In genomic region chr3:61922118-61922517, GRCh38 we compare ENCODE assay signal across 26 cellular contexts.
"Had no signal": no experiment of that assay in that cellular context is flagged by ENCODE, and none has a peak within 500 bp of the region (broad histone marks: within the 10 kb centered on the region; RNA-seq: fewer than 3 reads in every experiment).

No MANE protein-coding gene starts in this region.

- H3K36me3 ChIP-seq: colonic mucosa, heart left ventricle, left lung, lower lobe of right lung, right atrium auricular region, stomach, thyroid gland had no signal

- DNase-seq: activated CD4-positive, alpha-beta memory T cell treated with anti-CD3 and anti-CD28 coated beads, Interleukin-2, amount 10 ng/mL, durations not matched to agents 7 days and 5 days; activated CD4-positive, alpha-beta T cell treated with anti-CD3 and anti-CD28 coated beads for 1 hour; activated CD4-positive, alpha-beta T cell treated with anti-CD3 and anti-CD28 coated beads, Interleukin-2, amount 10 ng/mL, durations not matched to agents 7 days and 5 days; activated CD8-positive, alpha-beta memory T cell treated with anti-CD3 and anti-CD28 coated beads, Interleukin-2, amount 50 U/mL, for 48 hours; activated gamma-delta T cell; activated naive CD4-positive, alpha-beta T cell treated with anti-CD3 and anti-CD28 coated beads, Interleukin-2, amount 50 U/mL, for 16 hours; activated T-cell treated with anti-CD3 and anti-CD28 coated beads, Interleukin-2, amount 50 U/mL, for 24 hours; amygdala; colonic mucosa; effector CD8-positive, alpha-beta T cell; heart left ventricle; hypothalamus; immature natural killer cell; kidney glomerular epithelial cell; left lung; lower lobe of right lung; mucosa of descending colon; stimulated activated CD4-positive, alpha-beta T cell treated with anti-CD3 and anti-CD28 coated beads, Interleukin-15, amount 100 ng/mL, for 24 hours; stimulated activated CD4-positive, alpha-beta T cell treated with anti-CD3 and anti-CD28 coated beads, Interleukin-2, amount 100 ng/mL, for 24 hours; stimulated activated naive B cell treated with anti-CD40 and anti-IgM and Interleukin-4, amounts not matched to agents 10 μg/mL and 1 μg/mL and 100 μg/mL, for 72 hours; stomach; T-helper 17 cell; thyroid gland had no signal

- H3K27me3 ChIP-seq: colonic mucosa, heart left ventricle, left lung, right atrium auricular region, stomach, thyroid gland had no signal

- H3K9me3 ChIP-seq: colonic mucosa, heart left ventricle, left lung, lower lobe of right lung, mucosa of descending colon, right atrium auricular region, stomach, thyroid gland had no signal

- H3K4me3 ChIP-seq: colonic mucosa, heart left ventricle, left lung, lower lobe of right lung, mucosa of descending colon, right atrium auricular region, stomach, thyroid gland had no signal

- FAIRE-seq: endometrium had no signal

- H3K4me1 ChIP-seq: colonic mucosa had no signal

- ATAC-seq: heart left ventricle; left lung; lower lobe of right lung; mucosa of descending colon; natural killer cell treated with Interleukin-12 subunit alpha and Interleukin-12 subunit beta and Interleukin-15 and Interleukin-18, amount 100 ng/mL, for 72 hours; stimulated activated naive B cell treated with anti-CD40 and anti-IgM and Interleukin-4, amounts not matched to agents 10 μg/mL and 1 μg/mL and 100 μg/mL, for 72 hours; T-helper 17 cell had no signal

- H3K27ac ChIP-seq: colonic mucosa, heart left ventricle, left lung, lower lobe of right lung, right atrium auricular region, stomach, thyroid gland had no signal
